In genomic region chr1:59142663-59143487, GRCh38 we compare ENCODE assay signal across 8 cellular contexts.
DNase-seq lines count a peak whose midpoint lies in the region; ATAC-seq and TF ChIP-seq lines count a peak whose summit lies in the region.

No MANE protein-coding gene starts in this region.

- TF ChIP-seq CTCF in choroid plexus epithelial cell (conservative IDR thresholded peaks at IDR 0.05; ENCODE audit: low read depth, low read length), result no peak

- DNase-seq in CD1c-positive myeloid dendritic cell (ENCODE audit: extremely low spot score) (peak; percentile 77), KBM-7 (peak; percentile 47), choroid plexus epithelial cell (ENCODE audit: low read depth) (peak; percentile 85), myocyte (ENCODE audit: low read depth) (peak; percentile 72), NCI-H1417 treated with DMSO at 0.1 percent for 48 hours (lab: John Stamatoyannopoulos, UW) (no peak), NCI-H2227 (lab: John Stamatoyannopoulos, UW; ENCODE audit: unreplicated experiment) (no peak)
- no peak for DNase-seq in stimulated activated CD4-positive, alpha-beta T cell treated with anti-CD3 and anti-CD28 coated beads, Interleukin-12 subunit alpha, Interleukin-12 subunit beta, amount 100 ng/mL, for 4 hours

- in situ Hi-C loops in KBM-7 (cut with MboI; ENCODE audit: low pct_unique_long_range_greater_than_20kb, low sequenced_read_pairs), result no loop called here

- no peak overlapping the region for H3K4me3 ChIP-seq in choroid plexus epithelial cell (ENCODE audit: low read depth, low read length)

- ATAC-seq in HG03565 (IDR thresholded peaks at IDR 0.05; ENCODE audit: unreplicated experiment), result no peak

Comparison
In these comparisons a context has a peak if more than half of its experiments do, and no peak if none do; other contexts are left out.
1. DNase-seq: peak in CD1c-positive myeloid dendritic cell (single experiment), KBM-7 (single experiment), choroid plexus epithelial cell (single experiment) and myocyte (single experiment); none in stimulated activated CD4-positive, alpha-beta T cell treated with anti-CD3 and anti-CD28 coated beads, Interleukin-12 subunit alpha, Interleukin-12 subunit beta, amount 100 ng/mL, for 4 hours (single experiment), NCI-H1417 treated with DMSO at 0.1 percent for 48 hours (single experiment) and NCI-H2227 (single experiment).